Comparison of ENCODE assay signal across 9 cellular contexts in genomic region chr10:26480909-26481703, GRCh38. TPM values are rescaled to one million over a fixed set of nuclear protein-coding genes. Genes with fewer than 3 reads are reported as not detected.
DNase-seq lines count a peak whose midpoint lies in the region; ATAC-seq and TF ChIP-seq lines count a peak whose summit lies in the region.
"Had no signal": no experiment of that assay in that cellular context is flagged by ENCODE, and none has a peak within 500 bp of the region (broad histone marks: within the 10 kb centered on the region; RNA-seq: fewer than 3 reads in every experiment).

No MANE protein-coding gene starts in this region.

- intact Hi-C loops in posterior vena cava (cut with DNase I), result no loop called here

- TF ChIP-seq CTCF in GM10266 (IDR thresholded peaks at IDR 0.05; ENCODE audit: control insufficient read depth, insufficient read depth, low read depth, missing control alignments), result peak; percentile 13

- DNase-seq in GM10266 (ENCODE audit: extremely low spot score) (no peak), KG1 (lab: John Stamatoyannopoulos, UW) (peak; percentile 71), posterior vena cava (ENCODE audit: low spot score) (no peak), HT-29 (ENCODE audit: low spot score) (no peak), NCI-H1436 treated with DMSO at 0.1 percent for 48 hours (lab: John Stamatoyannopoulos, UW) (no peak), foreskin melanocyte (no peak)
- DNase-seq in activated CD4-positive, alpha-beta memory T cell treated with anti-CD3 and anti-CD28 coated beads, Interleukin-2, amount 10 ng/mL, durations not matched to agents 7 days and 5 days, result no peak
- no peak for DNase-seq in natural killer cell treated with Interleukin-12 subunit alpha and Interleukin-12 subunit beta and Interleukin-15 and Interleukin-18, amount 100 ng/mL, for 72 hours (ENCODE audit: low spot score)
- DNase-seq: NCI-H526 had no signal

- peak overlapping the region; percentile 87 for H3K27ac Mint-ChIP-seq in activated CD4-positive, alpha-beta memory T cell treated with anti-CD3 and anti-CD28 coated beads, Interleukin-2, amount 10 ng/mL, durations not matched to agents 7 days and 5 days
- H3K27ac Mint-ChIP-seq in natural killer cell treated with Interleukin-12 subunit alpha and Interleukin-12 subunit beta and Interleukin-15 and Interleukin-18, amount 100 ng/mL, for 72 hours, result peak overlapping the region; percentile 96 to 97

- H3K4me1 Mint-ChIP-seq in activated CD4-positive, alpha-beta memory T cell treated with anti-CD3 and anti-CD28 coated beads, Interleukin-2, amount 10 ng/mL, durations not matched to agents 7 days and 5 days, result peaks cover 71% of the 10 kb centered on the region
- H3K4me1 Mint-ChIP-seq in natural killer cell treated with Interleukin-12 subunit alpha and Interleukin-12 subunit beta and Interleukin-15 and Interleukin-18, amount 100 ng/mL, for 72 hours (ENCODE audit: low read depth in 2 of 2), result peaks cover 49 to 64% of the 10 kb centered on the region in 2 donors

- CTCF ChIA-PET in activated CD4-positive, alpha-beta memory T cell treated with anti-CD3 and anti-CD28 coated beads, Interleukin-2, amount 10 ng/mL, durations not matched to agents 7 days and 5 days (lab: Charles Lee), result interaction anchor here (0.7 to 1.4 kb wide), 2 partner anchors 15 to 146 kb away, joined by 3 read pairs; no protein-coding TSS in a partner anchor

- POLR2A ChIA-PET in activated CD4-positive, alpha-beta memory T cell treated with anti-CD3 and anti-CD28 coated beads, Interleukin-2, amount 10 ng/mL, durations not matched to agents 7 days and 5 days (lab: Charles Lee), result interaction anchor here (0.9 to 5.3 kb wide), 4 partner anchors 13 to 50 kb away, joined by 4 to 57 read pairs (median 5); partner anchors contain the start of gene APBB1IP

- H3K4me3 Mint-ChIP-seq in activated CD4-positive, alpha-beta memory T cell treated with anti-CD3 and anti-CD28 coated beads, Interleukin-2, amount 10 ng/mL, durations not matched to agents 7 days and 5 days, result no peak overlapping the region
- H3K4me3 Mint-ChIP-seq in natural killer cell treated with Interleukin-12 subunit alpha and Interleukin-12 subunit beta and Interleukin-15 and Interleukin-18, amount 100 ng/mL, for 72 hours, result peak overlapping the region; percentile 76

- ATAC-seq in natural killer cell treated with Interleukin-12 subunit alpha and Interleukin-12 subunit beta and Interleukin-15 and Interleukin-18, amount 100 ng/mL, for 72 hours, result no peak

- H3K27me3 Mint-ChIP-seq in activated CD4-positive, alpha-beta memory T cell treated with anti-CD3 and anti-CD28 coated beads, Interleukin-2, amount 10 ng/mL, durations not matched to agents 7 days and 5 days, result no peaks in the 10 kb centered on the region
- no peaks in the 10 kb centered on the region for H3K27me3 Mint-ChIP-seq in natural killer cell treated with Interleukin-12 subunit alpha and Interleukin-12 subunit beta and Interleukin-15 and Interleukin-18, amount 100 ng/mL, for 72 hours

- H3K9me3 Mint-ChIP-seq in activated CD4-positive, alpha-beta memory T cell treated with anti-CD3 and anti-CD28 coated beads, Interleukin-2, amount 10 ng/mL, durations not matched to agents 7 days and 5 days, result no peaks in the 10 kb centered on the region
- H3K9me3 Mint-ChIP-seq in natural killer cell treated with Interleukin-12 subunit alpha and Interleukin-12 subunit beta and Interleukin-15 and Interleukin-18, amount 100 ng/mL, for 72 hours, result no peaks in the 10 kb centered on the region

- peaks cover 35% of the 10 kb centered on the region for H3K36me3 Mint-ChIP-seq in activated CD4-positive, alpha-beta memory T cell treated with anti-CD3 and anti-CD28 coated beads, Interleukin-2, amount 10 ng/mL, durations not matched to agents 7 days and 5 days (ENCODE audit: low read depth)
- no peaks in the 10 kb centered on the region for H3K36me3 Mint-ChIP-seq in natural killer cell treated with Interleukin-12 subunit alpha and Interleukin-12 subunit beta and Interleukin-15 and Interleukin-18, amount 100 ng/mL, for 72 hours

RNA-seq across cellular contexts. Expression of gene APBB1IP, which starts 43.0 kb away (rescaled TPM):
- total RNA-seq in activated CD4-positive, alpha-beta memory T cell treated with anti-CD3 and anti-CD28 coated beads, Interleukin-2, amount 10 ng/mL, durations not matched to agents 7 days and 5 days, result 10 to 100 TPM; 80.9 to 82.2 TPM
- 10 to 100 TPM; 42.2 to 58.0 TPM for total RNA-seq in natural killer cell treated with Interleukin-12 subunit alpha and Interleukin-12 subunit beta and Interleukin-15 and Interleukin-18, amount 100 ng/mL, for 72 hours
- total RNA-seq in posterior vena cava, result 10 to 100 TPM in 1 of 2 donors, 1 to 10 TPM in 1; 8.4 to 20.5 TPM
- total RNA-seq in HT-29 (2014; rRNA removed; shearing (Covaris generic)), result not detected in 2 replicates
